ENCODE assay signal across 9 cellular contexts in genomic region chr6:1388081-1388926, GRCh38. TPM values are rescaled to one million over a fixed set of nuclear protein-coding genes. Genes with fewer than 3 reads are reported as not detected.
DNase-seq lines count a peak whose midpoint lies in the region; ATAC-seq and TF ChIP-seq lines count a peak whose summit lies in the region.
"Had no signal": no experiment of that assay in that cellular context is flagged by ENCODE, and none has a peak within 500 bp of the region (broad histone marks: within the 10 kb centered on the region; RNA-seq: fewer than 3 reads in every experiment).

No MANE protein-coding gene starts in this region.

- H3K36me3 Mint-ChIP-seq in CD4-positive, alpha-beta memory T cell = no peaks in the 10 kb centered on the region
- no peaks in the 10 kb centered on the region for H3K36me3 Mint-ChIP-seq in dendritic cell treated with granulocyte-macrophage colony-stimulating factor and Interleukin-4, amounts not matched to agents 40 ng/mL and 50 ng/mL, for 4 days (ENCODE audit: low read depth)
- no peaks in the 10 kb centered on the region for H3K36me3 Mint-ChIP-seq in natural killer cell treated with Interleukin-12 subunit alpha and Interleukin-12 subunit beta and Interleukin-15 and Interleukin-18, amount 100 ng/mL, for 72 hours

- DNase-seq in CD4-positive, alpha-beta memory T cell = no peak
- DNase-seq in HEK293T (ENCODE audit: extremely low spot score) (peak; percentile 56), AML-193 (lab: John Stamatoyannopoulos, UW) (no peak), DMS153 treated with DMSO at 0.1 percent for 48 hours (lab: John Stamatoyannopoulos, UW; ENCODE audit: unreplicated experiment) (no peak)
- no peak for DNase-seq in natural killer cell treated with Interleukin-12 subunit alpha and Interleukin-12 subunit beta and Interleukin-15 and Interleukin-18, amount 100 ng/mL, for 72 hours (ENCODE audit: low spot score)
- DNase-seq: NCI-H2029 treated with DMSO at 0.1 percent for 48 hours had no signal

- H3K27ac Mint-ChIP-seq in CD4-positive, alpha-beta memory T cell = no peak overlapping the region
- no peak overlapping the region for H3K27ac Mint-ChIP-seq in dendritic cell treated with granulocyte-macrophage colony-stimulating factor and Interleukin-4, amounts not matched to agents 40 ng/mL and 50 ng/mL, for 4 days
- H3K27ac Mint-ChIP-seq in natural killer cell treated with Interleukin-12 subunit alpha and Interleukin-12 subunit beta and Interleukin-15 and Interleukin-18, amount 100 ng/mL, for 72 hours = no peak overlapping the region

- H3K36me3 ChIP-seq in CD4-positive, alpha-beta memory T cell (ENCODE audit: insufficient read depth, low read length) = no peaks in the 10 kb centered on the region

- H3K9me3 Mint-ChIP-seq in CD4-positive, alpha-beta memory T cell = no peaks in the 10 kb centered on the region
- H3K9me3 Mint-ChIP-seq in dendritic cell treated with granulocyte-macrophage colony-stimulating factor and Interleukin-4, amounts not matched to agents 40 ng/mL and 50 ng/mL, for 4 days = no peaks in the 10 kb centered on the region
- no peaks in the 10 kb centered on the region for H3K9me3 Mint-ChIP-seq in natural killer cell treated with Interleukin-12 subunit alpha and Interleukin-12 subunit beta and Interleukin-15 and Interleukin-18, amount 100 ng/mL, for 72 hours

- peaks cover 10% of the 10 kb centered on the region for H3K4me1 ChIP-seq in CD4-positive, alpha-beta memory T cell (ENCODE audit: insufficient read depth, low read length)

- peaks cover 43% of the 10 kb centered on the region for H3K27me3 ChIP-seq in CD4-positive, alpha-beta memory T cell (ENCODE audit: insufficient read depth, low read length)

- no peak overlapping the region for H3K4me3 ChIP-seq in CD4-positive, alpha-beta memory T cell (ENCODE audit: low read length in 2 of 2)

- peaks cover 50 to 54% of the 10 kb centered on the region in 2 donors for H3K27me3 Mint-ChIP-seq in CD4-positive, alpha-beta memory T cell
- H3K27me3 Mint-ChIP-seq in dendritic cell treated with granulocyte-macrophage colony-stimulating factor and Interleukin-4, amounts not matched to agents 40 ng/mL and 50 ng/mL, for 4 days = peaks cover 91% of the 10 kb centered on the region
- H3K27me3 Mint-ChIP-seq in natural killer cell treated with Interleukin-12 subunit alpha and Interleukin-12 subunit beta and Interleukin-15 and Interleukin-18, amount 100 ng/mL, for 72 hours = peaks cover 52 to 64% of the 10 kb centered on the region in 2 donors

- no peaks in the 10 kb centered on the region for H3K9me3 ChIP-seq in CD4-positive, alpha-beta memory T cell (ENCODE audit: control insufficient read depth in 1 of 2, low read length in 2 of 2)

- ATAC-seq in natural killer cell treated with Interleukin-12 subunit alpha and Interleukin-12 subunit beta and Interleukin-15 and Interleukin-18, amount 100 ng/mL, for 72 hours = no peak
- ATAC-seq in HG02759 (IDR thresholded peaks at IDR 0.05; ENCODE audit: unreplicated experiment) = no peak
- ATAC-seq in GM21528 (IDR thresholded peaks at IDR 0.05; ENCODE audit: low FRiP score, unreplicated experiment) = no peak

- CTCF ChIA-PET in CD4-positive, alpha-beta memory T cell (lab: Charles Lee; ENCODE audit: partially characterized antibody) = interaction anchor here (0.9 to 3.3 kb wide), 3 partner anchors 8 to 666 kb away, joined by 3 to 20 read pairs (median 4); no protein-coding TSS in a partner anchor
- CTCF ChIA-PET in HEK293T (lab: Yijun Ruan, JAX) = no interaction called here

- H3K4me3 Mint-ChIP-seq in CD4-positive, alpha-beta memory T cell = peak overlapping the region; percentile 59 to 87 (median 70)
- H3K4me3 Mint-ChIP-seq in dendritic cell treated with granulocyte-macrophage colony-stimulating factor and Interleukin-4, amounts not matched to agents 40 ng/mL and 50 ng/mL, for 4 days = peak overlapping the region; percentile 55
- peak overlapping the region; percentile 30 for H3K4me3 Mint-ChIP-seq in natural killer cell treated with Interleukin-12 subunit alpha and Interleukin-12 subunit beta and Interleukin-15 and Interleukin-18, amount 100 ng/mL, for 72 hours

- H3K27ac ChIP-seq in CD4-positive, alpha-beta memory T cell (ENCODE audit: low read depth, low read length) = no peak overlapping the region

- intact Hi-C loops in CD4-positive, alpha-beta memory T cell (cut with micrococcal nuclease) = no loop called here
- intact Hi-C loops in dendritic cell treated with granulocyte-macrophage colony-stimulating factor and Interleukin-4, amounts not matched to agents 40 ng/mL and 50 ng/mL, for 4 days (cut with micrococcal nuclease) = no loop called here

- peaks cover 11 to 40% (median 24%) of the 10 kb centered on the region in 4 donors for H3K4me1 Mint-ChIP-seq in CD4-positive, alpha-beta memory T cell
- peaks cover 23% of the 10 kb centered on the region for H3K4me1 Mint-ChIP-seq in dendritic cell treated with granulocyte-macrophage colony-stimulating factor and Interleukin-4, amounts not matched to agents 40 ng/mL and 50 ng/mL, for 4 days (ENCODE audit: low read depth)
- H3K4me1 Mint-ChIP-seq in natural killer cell treated with Interleukin-12 subunit alpha and Interleukin-12 subunit beta and Interleukin-15 and Interleukin-18, amount 100 ng/mL, for 72 hours (ENCODE audit: low read depth in 2 of 2) = peaks cover 4 to 15% of the 10 kb centered on the region in 2 donors

- POLR2A ChIA-PET in CD4-positive, alpha-beta memory T cell (lab: Charles Lee; ENCODE audit: partially characterized antibody) = no interaction called here
- POLR2A ChIA-PET in HEK293T (lab: Yijun Ruan, JAX) = interaction anchor here (0.7 kb wide), 1 partner anchor 22 kb away, joined by 4 read pairs; no protein-coding TSS in a partner anchor

TF ChIP-seq in HEK293T, 16 proteins besides CTCF, POLR2A, EP300 and RAD21:
- TF ChIP-seq TARDBP (IDR thresholded peaks at IDR 0.05) (no peak), SP1 (IDR thresholded peaks at IDR 0.05) (no peak), ARNT (IDR thresholded peaks at IDR 0.05) (no peak), CTBP1 (IDR thresholded peaks at IDR 0.05; ENCODE audit: borderline replicate concordance) (no peak), SUZ12 (IDR thresholded peaks at IDR 0.05) (no peak), HDGF (IDR thresholded peaks at IDR 0.05; ENCODE audit: borderline replicate concordance) (no peak), L3MBTL2 (conservative IDR thresholded peaks at IDR 0.05) (peak; percentile 50), BHLHE40 (IDR thresholded peaks at IDR 0.05; ENCODE audit: borderline replicate concordance) (no peak), LEF1 (IDR thresholded peaks at IDR 0.05; ENCODE audit: borderline replicate concordance) (no peak), PKNOX1 (IDR thresholded peaks at IDR 0.05) (0 out of 2 replicates have a peak, but pooled peaks have one; percentile 37)

RNA-seq across cellular contexts. Expression of gene FOXF2, which starts 1.1 kb away (rescaled TPM):
- not detected for total RNA-seq in CD4-positive, alpha-beta memory T cell
- not detected for polyA plus RNA-seq in CD4-positive, alpha-beta memory T cell
- not detected for total RNA-seq in natural killer cell treated with Interleukin-12 subunit alpha and Interleukin-12 subunit beta and Interleukin-15 and Interleukin-18, amount 100 ng/mL, for 72 hours
